13 cellular contexts compared by ENCODE assay signal in genomic region chr4:54783402-54784110, GRCh38.
DNase-seq lines count a peak whose midpoint lies in the region; ATAC-seq lines count a peak whose summit lies in the region.
"Had no signal": no experiment of that assay in that cellular context is flagged by ENCODE, and none has a peak within 500 bp of the region (broad histone marks: within the 10 kb centered on the region; RNA-seq: fewer than 3 reads in every experiment).

No MANE protein-coding gene starts in this region.

- H3K4me1 ChIP-seq in ACC112 (ENCODE audit: control insufficient read depth, insufficient read depth, low read length, unreplicated experiment): peaks cover 14% of the 10 kb centered on the region
- H3K4me1 ChIP-seq in duodenal mucosa (ENCODE audit: control insufficient read depth in 1 of 2, insufficient read depth in 2 of 2, low read length in 2 of 2): peaks cover 0 to 3% of the 10 kb centered on the region in 2 donors
- H3K4me1 ChIP-seq: A549, prostate gland had no signal

- no peaks in the 10 kb centered on the region for H3K79me2 ChIP-seq in ACC112 (ENCODE audit: control insufficient read depth, insufficient read depth, low read length, unreplicated experiment)

- peaks cover 6 to 13% of the 10 kb centered on the region in 2 donors for H3K4me1 Mint-ChIP-seq in natural killer cell treated with Interleukin-12 subunit alpha and Interleukin-12 subunit beta and Interleukin-15 and Interleukin-18, amount 100 ng/mL, for 72 hours (ENCODE audit: low read depth in 2 of 2)
- H3K4me1 Mint-ChIP-seq in activated CD8-positive, alpha-beta memory T cell treated with anti-CD3 and anti-CD28 coated beads, Interleukin-2, amount 10 ng/mL, durations not matched to agents 7 days and 5 days: no peaks in the 10 kb centered on the region

- no peaks in the 10 kb centered on the region for H3K9me3 ChIP-seq in duodenal mucosa (ENCODE audit: control insufficient read depth in 1 of 2, low read length in 2 of 2)
- H3K9me3 ChIP-seq: A549, prostate gland had no signal

- H2AFZ ChIP-seq in ACC112 (ENCODE audit: low read length, unreplicated experiment): peak overlapping the region; percentile 94

- H3K36me3 ChIP-seq in ACC112 (ENCODE audit: insufficient read depth, low read length): no peaks in the 10 kb centered on the region
- H3K36me3 ChIP-seq in duodenal mucosa (ENCODE audit: control insufficient read depth in 1 of 2, insufficient read depth in 2 of 2, low read length in 2 of 2): no peaks in the 10 kb centered on the region
- H3K36me3 ChIP-seq: prostate gland, WERI-Rb-1 had no signal

- H3K27ac ChIP-seq in ACC112 (ENCODE audit: low read depth, low read length) (peak overlapping the region; percentile 44; the same call in 1 of the 2 replicates), duodenal mucosa (ENCODE audit: low read depth, low read length) (peak overlapping the region; percentile 39)
- H3K27ac ChIP-seq: A549, prostate gland, WERI-Rb-1 had no signal

- CTCF ChIA-PET in activated CD8-positive, alpha-beta memory T cell treated with anti-CD3 and anti-CD28 coated beads, Interleukin-2, amount 10 ng/mL, durations not matched to agents 7 days and 5 days (lab: Charles Lee): no interaction called here

- intact Hi-C loops in sciatic nerve (cut with DNase I) (no loop called here), posterior vena cava (cut with DNase I) (no loop called here)

- no peaks in the 10 kb centered on the region for H3K36me3 Mint-ChIP-seq in natural killer cell treated with Interleukin-12 subunit alpha and Interleukin-12 subunit beta and Interleukin-15 and Interleukin-18, amount 100 ng/mL, for 72 hours
- H3K36me3 Mint-ChIP-seq in activated CD8-positive, alpha-beta memory T cell treated with anti-CD3 and anti-CD28 coated beads, Interleukin-2, amount 10 ng/mL, durations not matched to agents 7 days and 5 days: no peaks in the 10 kb centered on the region

- peak; percentile 61 to 78 for ATAC-seq in natural killer cell treated with Interleukin-12 subunit alpha and Interleukin-12 subunit beta and Interleukin-15 and Interleukin-18, amount 100 ng/mL, for 72 hours
- ATAC-seq in activated CD8-positive, alpha-beta memory T cell treated with anti-CD3 and anti-CD28 coated beads, Interleukin-2, amount 10 ng/mL, durations not matched to agents 7 days and 5 days: no peak
- ATAC-seq in sciatic nerve: no peak
- ATAC-seq: A549 had no signal

- no peaks in the 10 kb centered on the region for H3K9me3 Mint-ChIP-seq in natural killer cell treated with Interleukin-12 subunit alpha and Interleukin-12 subunit beta and Interleukin-15 and Interleukin-18, amount 100 ng/mL, for 72 hours
- H3K9me3 Mint-ChIP-seq in activated CD8-positive, alpha-beta memory T cell treated with anti-CD3 and anti-CD28 coated beads, Interleukin-2, amount 10 ng/mL, durations not matched to agents 7 days and 5 days (ENCODE audit: low read depth): no peaks in the 10 kb centered on the region

- DNase-seq in NCI-H510A treated with DMSO at 0.1 percent for 48 hours (lab: John Stamatoyannopoulos, UW) (peak; percentile 92), sciatic nerve (ENCODE audit: low spot score) (no peak), posterior vena cava (ENCODE audit: low spot score) (no peak)
- no peak for DNase-seq in natural killer cell treated with Interleukin-12 subunit alpha and Interleukin-12 subunit beta and Interleukin-15 and Interleukin-18, amount 100 ng/mL, for 72 hours (ENCODE audit: low spot score)
- DNase-seq in stimulated activated CD4-positive, alpha-beta T cell treated with anti-CD3 and anti-CD28 coated beads, Interleukin-1b, Interleukin-23, amount 100 ng/mL, for 48 hours: no peak
- DNase-seq in activated CD8-positive, alpha-beta memory T cell treated with anti-CD3 and anti-CD28 coated beads, Interleukin-2, amount 10 ng/mL, durations not matched to agents 7 days and 5 days: no peak
- DNase-seq: Karpas-422, mesendoderm, WERI-Rb-1 had no signal

- H3K4me3 ChIP-seq in ACC112 (ENCODE audit: low read depth, low read length) (peak overlapping the region; percentile 48), duodenal mucosa (ENCODE audit: low read depth in 1 of 2, low read length in 2 of 2) (no peak overlapping the region)
- H3K4me3 ChIP-seq: A549, prostate gland had no signal

- H3K27me3 ChIP-seq in ACC112 (ENCODE audit: insufficient read depth, low read length) (peaks cover 8% of the 10 kb centered on the region), duodenal mucosa (ENCODE audit: control insufficient read depth in 1 of 2, insufficient read depth in 2 of 2, low read length in 2 of 2) (no peaks in the 10 kb centered on the region)

- no peak overlapping the region for H3K9ac ChIP-seq in duodenal mucosa (ENCODE audit: low read depth in 1 of 2, low read length in 2 of 2)

- no peak overlapping the region for H3K4me3 Mint-ChIP-seq in natural killer cell treated with Interleukin-12 subunit alpha and Interleukin-12 subunit beta and Interleukin-15 and Interleukin-18, amount 100 ng/mL, for 72 hours
- no peak overlapping the region for H3K4me3 Mint-ChIP-seq in activated CD8-positive, alpha-beta memory T cell treated with anti-CD3 and anti-CD28 coated beads, Interleukin-2, amount 10 ng/mL, durations not matched to agents 7 days and 5 days

- H3K27me3 Mint-ChIP-seq in natural killer cell treated with Interleukin-12 subunit alpha and Interleukin-12 subunit beta and Interleukin-15 and Interleukin-18, amount 100 ng/mL, for 72 hours: no peaks in the 10 kb centered on the region
- no peaks in the 10 kb centered on the region for H3K27me3 Mint-ChIP-seq in activated CD8-positive, alpha-beta memory T cell treated with anti-CD3 and anti-CD28 coated beads, Interleukin-2, amount 10 ng/mL, durations not matched to agents 7 days and 5 days

- H3K27ac Mint-ChIP-seq in natural killer cell treated with Interleukin-12 subunit alpha and Interleukin-12 subunit beta and Interleukin-15 and Interleukin-18, amount 100 ng/mL, for 72 hours: no peak overlapping the region
- H3K27ac Mint-ChIP-seq in activated CD8-positive, alpha-beta memory T cell treated with anti-CD3 and anti-CD28 coated beads, Interleukin-2, amount 10 ng/mL, durations not matched to agents 7 days and 5 days: no peak overlapping the region

Comparison
In these comparisons a context has a peak if more than half of its experiments do, and no peak if none do; other contexts are left out.
1. ATAC-seq: peak in natural killer cell treated with Interleukin-12 subunit alpha and Interleukin-12 subunit beta and Interleukin-15 and Interleukin-18, amount 100 ng/mL, for 72 hours (2 of 2); none in activated CD8-positive, alpha-beta memory T cell treated with anti-CD3 and anti-CD28 coated beads, Interleukin-2, amount 10 ng/mL, durations not matched to agents 7 days and 5 days (single experiment) and sciatic nerve (single experiment).